Comparison of ENCODE assay signal across 24 cellular contexts in the genomic region with DNA sequence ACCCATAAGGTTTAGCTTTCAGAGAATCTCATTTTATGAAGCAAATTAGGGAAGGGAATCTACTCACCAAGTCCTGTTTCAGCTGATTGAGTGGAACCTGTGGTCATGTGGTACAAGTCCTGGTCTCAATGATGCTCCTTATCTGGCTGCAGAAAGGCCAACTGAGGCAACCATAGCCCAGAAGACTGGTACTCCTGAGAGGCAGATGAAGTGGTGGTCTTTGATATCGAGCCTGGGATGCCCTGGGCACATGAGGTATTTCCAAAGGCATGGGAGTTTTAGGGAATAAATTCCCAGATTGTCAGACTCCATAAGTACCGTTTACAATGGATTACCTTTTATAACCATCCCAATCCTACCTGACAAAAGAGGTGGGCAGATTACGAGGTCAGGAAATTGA.
"Had no signal": no experiment of that assay in that cellular context is flagged by ENCODE, and none has a peak within 500 bp of the region (broad histone marks: within the 10 kb centered on the region; RNA-seq: fewer than 3 reads in every experiment).

No MANE protein-coding gene starts in this region.

- H3K4me3 ChIP-seq: body of pancreas, colonic mucosa, left ventricle myocardium inferior, mucosa of descending colon, suprapubic skin, tibial nerve had no signal

- H3K27me3 Mint-ChIP-seq: activated T-cell treated with anti-CD3 and anti-CD28 coated beads, Interleukin-2, amount 50 U/mL, for 24 hours; natural killer cell treated with Interleukin-12 subunit alpha and Interleukin-12 subunit beta and Interleukin-15 and Interleukin-18, amount 100 ng/mL, for 72 hours had no signal

- H3K27ac ChIP-seq: body of pancreas, colonic mucosa, epithelial cell of prostate, left ventricle myocardium inferior, suprapubic skin, tibial nerve, WERI-Rb-1 had no signal

- H3K9me3 ChIP-seq: body of pancreas, colonic mucosa, mucosa of descending colon, suprapubic skin had no signal

- FAIRE-seq: endometrium, frontal cortex had no signal

- H3K27ac Mint-ChIP-seq: natural killer cell treated with Interleukin-12 subunit alpha and Interleukin-12 subunit beta and Interleukin-15 and Interleukin-18, amount 100 ng/mL, for 72 hours had no signal

- ATAC-seq: activated CD4-positive, CD25-positive, alpha-beta regulatory T cell treated with anti-CD3 and anti-CD28 coated beads, Interleukin-2, amount 50 U/mL, for 24 hours; body of pancreas; mucosa of descending colon; natural killer cell treated with Interleukin-12 subunit alpha and Interleukin-12 subunit beta and Interleukin-15 and Interleukin-18, amount 100 ng/mL, for 72 hours; right cardiac atrium had no signal

- DNase-seq: activated CD4-positive, alpha-beta T cell treated with anti-CD3 and anti-CD28 coated beads, Interleukin-2, amount 50 U/mL, for 48 hours; activated gamma-delta T cell; activated naive CD4-positive, alpha-beta T cell treated with anti-CD3 and anti-CD28 coated beads, Interleukin-2, amount 10 ng/mL, durations not matched to agents 7 days and 5 days; activated T-cell treated with anti-CD3 and anti-CD28 coated beads, Interleukin-2, amount 50 U/mL, for 24 hours; anterior cingulate cortex; body of pancreas; colonic mucosa; effector CD8-positive, alpha-beta T cell; kidney glomerular epithelial cell; left ventricle myocardium inferior; mucosa of descending colon; right cardiac atrium; stimulated activated CD4-positive, alpha-beta T cell treated with anti-CD3 and anti-CD28 coated beads, Interleukin-15, amount 100 ng/mL, for 24 hours; stimulated activated CD4-positive, alpha-beta T cell treated with anti-CD3 and anti-CD28 coated beads, Interleukin-2, amount 100 ng/mL, for 24 hours; stimulated activated naive CD4-positive, alpha-beta T cell; T1000; WERI-Rb-1 had no signal

- H3K36me3 ChIP-seq: colonic mucosa, WERI-Rb-1 had no signal

- H3K4me3 Mint-ChIP-seq: activated T-cell treated with anti-CD3 and anti-CD28 coated beads, Interleukin-2, amount 50 U/mL, for 24 hours; natural killer cell treated with Interleukin-12 subunit alpha and Interleukin-12 subunit beta and Interleukin-15 and Interleukin-18, amount 100 ng/mL, for 72 hours had no signal

- H3K27me3 ChIP-seq: body of pancreas, colonic mucosa, suprapubic skin, tibial nerve had no signal

- H3K9me3 Mint-ChIP-seq: natural killer cell treated with Interleukin-12 subunit alpha and Interleukin-12 subunit beta and Interleukin-15 and Interleukin-18, amount 100 ng/mL, for 72 hours had no signal
